In the genomic region with DNA sequence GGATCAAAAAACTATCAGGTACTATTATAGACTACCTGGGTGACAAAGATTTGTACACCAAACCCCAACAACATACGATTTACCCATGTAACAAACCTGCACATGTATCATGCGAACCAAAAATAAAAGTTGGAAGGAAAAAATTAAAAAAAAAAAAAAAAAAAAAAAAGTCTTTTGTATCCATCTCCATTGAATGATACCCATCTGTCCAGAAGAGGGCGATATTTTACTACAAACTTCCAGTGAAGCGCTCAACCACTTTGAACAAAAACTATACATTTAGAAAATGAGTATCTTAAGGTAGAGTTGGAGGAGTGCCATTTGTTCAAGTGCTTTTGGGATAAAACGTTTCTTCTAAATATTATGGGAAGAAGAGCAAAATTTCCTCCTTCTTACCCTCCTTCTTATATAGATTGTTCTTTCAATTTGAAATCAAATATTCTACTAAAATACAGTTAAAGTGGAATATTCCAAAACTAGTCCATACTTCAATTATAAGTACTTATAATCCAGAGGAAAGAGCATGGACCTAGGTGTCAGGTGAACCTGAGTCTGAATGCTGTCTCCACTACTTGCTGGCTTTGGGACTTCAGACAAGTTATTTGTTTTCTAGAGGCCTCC, we compare ENCODE assay signal across 8 cellular contexts. TPM values are rescaled to one million over a fixed set of nuclear protein-coding genes. Genes with fewer than 3 reads are reported as not detected.
A peak's percentile ranks its signal among the peaks of the same experiment; 100 is the strongest.
DNase-seq lines count a peak whose midpoint lies in the region; ATAC-seq, FAIRE-seq and TF ChIP-seq lines count a peak whose summit lies in the region.

No MANE protein-coding gene starts in this region.

- H3K4me1 ChIP-seq in DOHH2 (ENCODE audit: control insufficient read depth, low read length) (peaks cover 49% of the 10 kb centered on the region), Karpas-422 (ENCODE audit: low read length) (peaks cover 29% of the 10 kb centered on the region)

- no peak for TF ChIP-seq POLR2A in erythroblast (IDR thresholded peaks at IDR 0.05; ENCODE audit: low read length)

- peak; percentile 88 for DNase-seq in Karpas-422
- peak; percentile 14 for DNase-seq in RCC 7860 (ENCODE audit: low spot score)
- DNase-seq in erythroblast (lab: John Stamatoyannopoulos, UW): peak; percentile 60 to 70
- no peak for DNase-seq in activated gamma-delta T cell (lab: John Stamatoyannopoulos, UW)
- DNase-seq in putamen (ENCODE audit: low spot score): no peak

- no peak overlapping the region for H3K9ac ChIP-seq in Karpas-422 (ENCODE audit: low read length)
- no peak overlapping the region for H3K9ac ChIP-seq in neural cell (ENCODE audit: low read length)

- H3F3A ChIP-seq in DOHH2 (ENCODE audit: control insufficient read depth, insufficient read depth) (peaks cover 25% of the 10 kb centered on the region), neural cell (ENCODE audit: insufficient read depth, low read length, poor library complexity, severe bottlenecking) (no peaks in the 10 kb centered on the region)

- H3K27me3 ChIP-seq in DOHH2 (ENCODE audit: control insufficient read depth, low read length): no peaks in the 10 kb centered on the region
- H3K27me3 ChIP-seq in Karpas-422 (ENCODE audit: low read length): no peaks in the 10 kb centered on the region
- H3K27me3 ChIP-seq in neural cell (ENCODE audit: insufficient read depth, low read depth, low read length): no peaks in the 10 kb centered on the region

- no peak overlapping the region for H3K27ac ChIP-seq in DOHH2 (ENCODE audit: low read depth, low read length)
- H3K27ac ChIP-seq in Karpas-422 (ENCODE audit: low read length): no peak overlapping the region
- H3K27ac ChIP-seq in neural cell (ENCODE audit: low read length): no peak overlapping the region

- H3K4me3 ChIP-seq in DOHH2 (ENCODE audit: low read length) (no peak overlapping the region), Karpas-422 (ENCODE audit: low read length) (no peak overlapping the region), neural cell (ENCODE audit: low read length) (no peak overlapping the region)

- peak; percentile 84 for TF ChIP-seq RAD21 in neural cell (conservative IDR thresholded peaks at IDR 0.05)

- no peak overlapping the region for H2AFZ ChIP-seq in Karpas-422 (ENCODE audit: low read length)
- no peak overlapping the region for H2AFZ ChIP-seq in neural cell (ENCODE audit: low read depth, low read length)

- ATAC-seq in HG03039 (IDR thresholded peaks at IDR 0.05; ENCODE audit: unreplicated experiment): no peak

- H4K20me1 ChIP-seq in DOHH2 (ENCODE audit: control insufficient read depth, insufficient read depth, low read depth, low read length) (no peaks in the 10 kb centered on the region), Karpas-422 (ENCODE audit: insufficient read depth, low read depth, low read length) (no peaks in the 10 kb centered on the region), neural cell (ENCODE audit: insufficient read depth) (no peaks in the 10 kb centered on the region)

- H3K9me2 ChIP-seq in DOHH2 (replicated peaks; ENCODE audit: control insufficient read depth, low read length): no peaks in the 10 kb centered on the region
- H3K9me2 ChIP-seq in Karpas-422 (replicated peaks; ENCODE audit: insufficient read depth, low read length): no peaks in the 10 kb centered on the region
- no peaks in the 10 kb centered on the region for H3K9me2 ChIP-seq in neural cell (ENCODE audit: insufficient read depth, low read length)

- TF ChIP-seq EP300 in neural cell (conservative IDR thresholded peaks at IDR 0.05; ENCODE audit: poor library complexity, severe bottlenecking): no peak

- TF ChIP-seq CTCF in DOHH2 (IDR thresholded peaks at IDR 0.05; ENCODE audit: low read depth, low read length, poor library complexity, severe bottlenecking) (peak; percentile 38), neural cell (IDR thresholded peaks at IDR 0.05; ENCODE audit: poor library complexity, severe bottlenecking) (peak; percentile 79)

- H3K36me3 ChIP-seq in DOHH2 (ENCODE audit: control insufficient read depth, low read length) (peaks cover 36% of the 10 kb centered on the region), Karpas-422 (ENCODE audit: insufficient read depth, low read length) (no peaks in the 10 kb centered on the region), neural cell (ENCODE audit: insufficient read depth, low read length) (no peaks in the 10 kb centered on the region)

- FAIRE-seq in RCC 7860 (lab: Jason Lieb, UNC): peak; percentile 62

- H3K4me2 ChIP-seq in DOHH2 (ENCODE audit: low read length) (no peak overlapping the region), Karpas-422 (ENCODE audit: low read depth, low read length, poor library complexity, severe bottlenecking) (no peak overlapping the region), neural cell (ENCODE audit: low read length) (no peak overlapping the region)

- H3K79me2 ChIP-seq in DOHH2 (ENCODE audit: control insufficient read depth, low read length) (peaks cover 8% of the 10 kb centered on the region), Karpas-422 (ENCODE audit: low read length) (no peaks in the 10 kb centered on the region), neural cell (replicated peaks; ENCODE audit: insufficient read depth, low read length) (no peaks in the 10 kb centered on the region)

- H3K9me3 ChIP-seq in DOHH2 (ENCODE audit: control insufficient read depth, insufficient read depth, low read length) (peaks cover 5% of the 10 kb centered on the region; the same call in 1 of the 2 replicates), Karpas-422 (ENCODE audit: low read length) (no peaks in the 10 kb centered on the region), neural cell (ENCODE audit: low read length) (no peaks in the 10 kb centered on the region)

TF ChIP-seq in neural cell, 6 proteins besides CTCF, POLR2A, EP300 and RAD21:
- TF ChIP-seq SMC3 (conservative IDR thresholded peaks at IDR 0.05; ENCODE audit: poor library complexity) (peak; percentile 92), TAF1 (IDR thresholded peaks at IDR 0.05; ENCODE audit: low read depth) (no peak), MXI1 (conservative IDR thresholded peaks at IDR 0.05; ENCODE audit: poor library complexity, severe bottlenecking) (no peak), EZH2 (IDR thresholded peaks at IDR 0.05; ENCODE audit: borderline replicate concordance, insufficient read depth, low read length, poor library complexity, severe bottlenecking) (no peak), POLR2AphosphoS5 (IDR thresholded peaks at IDR 0.05) (no peak)
- TF ChIP-seq, protein P1, sequence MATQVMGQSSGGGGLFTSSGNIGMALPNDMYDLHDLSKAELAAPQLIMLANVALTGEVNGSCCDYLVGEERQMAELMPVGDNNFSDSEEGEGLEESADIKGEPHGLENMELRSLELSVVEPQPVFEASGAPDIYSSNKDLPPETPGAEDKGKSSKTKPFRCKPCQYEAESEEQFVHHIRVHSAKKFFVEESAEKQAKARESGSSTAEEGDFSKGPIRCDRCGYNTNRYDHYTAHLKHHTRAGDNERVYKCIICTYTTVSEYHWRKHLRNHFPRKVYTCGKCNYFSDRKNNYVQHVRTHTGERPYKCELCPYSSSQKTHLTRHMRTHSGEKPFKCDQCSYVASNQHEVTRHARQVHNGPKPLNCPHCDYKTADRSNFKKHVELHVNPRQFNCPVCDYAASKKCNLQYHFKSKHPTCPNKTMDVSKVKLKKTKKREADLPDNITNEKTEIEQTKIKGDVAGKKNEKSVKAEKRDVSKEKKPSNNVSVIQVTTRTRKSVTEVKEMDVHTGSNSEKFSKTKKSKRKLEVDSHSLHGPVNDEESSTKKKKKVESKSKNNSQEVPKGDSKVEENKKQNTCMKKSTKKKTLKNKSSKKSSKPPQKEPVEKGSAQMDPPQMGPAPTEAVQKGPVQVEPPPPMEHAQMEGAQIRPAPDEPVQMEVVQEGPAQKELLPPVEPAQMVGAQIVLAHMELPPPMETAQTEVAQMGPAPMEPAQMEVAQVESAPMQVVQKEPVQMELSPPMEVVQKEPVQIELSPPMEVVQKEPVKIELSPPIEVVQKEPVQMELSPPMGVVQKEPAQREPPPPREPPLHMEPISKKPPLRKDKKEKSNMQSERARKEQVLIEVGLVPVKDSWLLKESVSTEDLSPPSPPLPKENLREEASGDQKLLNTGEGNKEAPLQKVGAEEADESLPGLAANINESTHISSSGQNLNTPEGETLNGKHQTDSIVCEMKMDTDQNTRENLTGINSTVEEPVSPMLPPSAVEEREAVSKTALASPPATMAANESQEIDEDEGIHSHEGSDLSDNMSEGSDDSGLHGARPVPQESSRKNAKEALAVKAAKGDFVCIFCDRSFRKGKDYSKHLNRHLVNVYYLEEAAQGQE (IDR thresholded peaks at IDR 0.05; ENCODE audit: borderline replicate concordance): no peak

RNA-seq across cellular contexts. Expression of a gene that starts 23.3 kb away (rescaled TPM):
- 17.4 and 38.2 TPM in 2 replicates for total RNA-seq in Karpas-422 (2014; rRNA removed; shearing (Covaris generic); ENCODE audit: low replicate concordance)
- polyA plus RNA-seq in neural cell: 44.5 and 49.5 TPM in 2 replicates
- 67.2 and 70.7 TPM in 2 replicates for polyA minus RNA-seq in neural cell

Comparison
In these comparisons a context has a peak if more than half of its experiments do, and no peak if none do; other contexts are left out.
1. DNase-seq: peak in Karpas-422 (single experiment), RCC 7860 (single experiment) and erythroblast (2 of 2); none in activated gamma-delta T cell (single experiment) and putamen (single experiment).